ENCODE assay signal across 8 cellular contexts in the genomic region with DNA sequence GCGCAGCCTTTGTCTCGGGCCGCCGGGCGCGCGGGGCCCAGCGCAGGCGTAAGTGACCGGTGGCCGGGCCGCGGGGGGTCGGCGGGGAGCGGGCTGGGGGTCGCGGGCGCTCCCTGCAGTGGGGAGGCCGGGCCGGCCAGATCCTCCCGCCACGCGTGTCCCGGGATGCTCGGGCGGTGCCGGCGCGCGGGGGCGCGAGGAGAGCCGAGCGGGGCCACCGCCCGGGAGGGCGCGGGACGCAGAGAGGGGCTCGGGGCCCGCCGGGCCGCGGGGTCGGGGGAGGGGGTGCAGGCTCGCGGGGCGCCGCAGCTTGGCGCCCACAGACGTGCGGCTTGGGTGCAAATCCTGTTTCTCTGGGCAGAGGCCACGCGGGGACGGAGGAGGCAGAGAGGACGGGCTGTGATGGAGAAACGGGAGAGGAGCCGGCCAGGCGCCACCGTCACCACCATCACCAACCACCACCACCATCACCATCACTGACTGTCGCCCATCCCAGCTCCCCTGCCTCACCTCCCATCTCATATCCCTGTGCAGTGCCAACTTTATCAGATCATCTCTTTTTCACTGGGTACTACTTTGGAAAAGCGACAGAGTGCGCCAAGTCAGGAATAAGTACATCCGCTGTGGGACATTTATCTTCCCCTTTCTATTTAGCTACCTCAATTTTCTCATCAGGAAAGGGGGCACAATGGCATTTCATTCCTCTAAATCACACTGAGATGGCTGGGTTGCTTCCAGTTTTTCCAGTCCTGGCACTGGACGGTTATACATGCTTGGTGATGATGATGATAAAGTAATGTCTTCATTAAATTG.
DNase-seq lines count a peak whose midpoint lies in the region; ATAC-seq and TF ChIP-seq lines count a peak whose summit lies in the region.
"Had no signal": no experiment of that assay in that cellular context is flagged by ENCODE, and none has a peak within 500 bp of the region (broad histone marks: within the 10 kb centered on the region; RNA-seq: fewer than 3 reads in every experiment).

No MANE protein-coding gene starts in this region.

- H3K36me3 ChIP-seq in rectal smooth muscle tissue (ENCODE audit: control insufficient read depth, insufficient read depth, low read length): no peaks in the 10 kb centered on the region
- H3K36me3 ChIP-seq: pancreas had no signal

- TF ChIP-seq CTCF in dorsolateral prefrontal cortex (IDR thresholded peaks at IDR 0.05 in 54 of 56, conservative IDR thresholded peaks at IDR 0.05 in 2 of 56; ENCODE audit: low read depth in 1 of 56, partially characterized antibody in 56 of 56): no peak

- H3K9ac ChIP-seq in rectal smooth muscle tissue (ENCODE audit: low read length): no peak overlapping the region

- H3K4me3 ChIP-seq in dorsolateral prefrontal cortex (peak overlapping the region; percentile 26 to 73 (median 58)), rectal smooth muscle tissue (ENCODE audit: low read length) (peak overlapping the region; percentile 36)

- peak overlapping the region in 10 of 59 donors; percentile 3 to 77 (median 28) for H3K27ac ChIP-seq in dorsolateral prefrontal cortex
- H3K27ac ChIP-seq in rectal smooth muscle tissue (ENCODE audit: low read depth, low read length): no peak overlapping the region
- H3K27ac ChIP-seq: pancreas had no signal

- peak; percentile 22 for ATAC-seq in HG02852 (IDR thresholded peaks at IDR 0.05; ENCODE audit: unreplicated experiment)
- ATAC-seq in HG03280 (IDR thresholded peaks at IDR 0.05; ENCODE audit: unreplicated experiment): no peak

- intact Hi-C loops in dorsolateral prefrontal cortex (cut with DNase I): no loop called here

- H3K27me3 ChIP-seq in dorsolateral prefrontal cortex (peaks cover 0 to 12% (median 0%) of the 10 kb centered on the region in 45 donors), rectal smooth muscle tissue (ENCODE audit: control insufficient read depth, insufficient read depth, low read length) (peaks cover 4% of the 10 kb centered on the region)

- H3K4me1 ChIP-seq in rectal smooth muscle tissue (ENCODE audit: control insufficient read depth, insufficient read depth, low read length): no peaks in the 10 kb centered on the region
- H3K4me1 ChIP-seq: pancreas had no signal

- peak; percentile 9 for DNase-seq in GM03348 (ENCODE audit: low spot score)
- peak in 2 of 10 donors; percentile 17 to 46 for DNase-seq in dorsolateral prefrontal cortex
- no peak for DNase-seq in cerebellar cortex (ENCODE audit: low spot score)
- no peak for DNase-seq in iPS-NIHi11 (ENCODE audit: low spot score)
